ENCODE assay signal across 20 cellular contexts in the genomic region with DNA sequence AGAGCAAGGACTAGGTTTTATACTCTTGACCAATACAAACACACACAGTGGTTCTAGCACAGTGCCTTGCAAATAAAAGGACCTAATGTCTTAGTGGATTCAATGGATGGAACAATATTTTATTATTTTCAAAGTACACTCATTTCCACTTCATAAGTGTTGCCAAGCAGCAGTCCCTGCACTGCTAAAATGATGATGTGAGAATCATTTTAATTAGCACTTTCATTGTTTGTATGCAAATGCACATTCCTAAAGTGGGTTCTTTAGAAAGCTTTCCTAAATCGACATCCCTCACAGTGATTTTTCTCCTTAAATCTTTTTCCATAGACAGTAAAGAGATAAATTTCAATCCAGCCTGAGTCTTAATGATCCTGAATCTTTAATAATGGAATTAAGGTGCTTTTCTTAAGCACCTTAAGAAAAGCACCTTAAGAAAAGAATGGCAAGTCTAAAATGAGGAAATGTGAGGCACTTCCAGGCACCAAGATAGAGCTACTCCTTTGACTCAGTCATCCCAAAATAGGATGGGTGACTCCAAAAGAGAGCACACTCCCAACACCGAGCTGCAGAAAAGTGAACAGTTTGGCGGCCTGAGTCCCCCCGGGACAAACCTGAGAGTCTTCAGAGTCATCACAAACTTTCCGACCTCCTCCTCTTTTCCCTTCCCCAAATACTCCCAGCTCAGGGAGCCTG.
DNase-seq lines count a peak whose midpoint lies in the region; ATAC-seq and TF ChIP-seq lines count a peak whose summit lies in the region.
"Had no signal": no experiment of that assay in that cellular context is flagged by ENCODE, and none has a peak within 500 bp of the region (broad histone marks: within the 10 kb centered on the region; RNA-seq: fewer than 3 reads in every experiment).

No MANE protein-coding gene starts in this region.

- H4K8ac ChIP-seq in neuronal stem cell (ENCODE audit: low read depth, low read length): no peak overlapping the region

- peak overlapping the region; percentile 24 for H3K27ac Mint-ChIP-seq in MCF 10A (ENCODE audit: low read depth, unreplicated experiment)
- H3K27ac Mint-ChIP-seq: stimulated activated naive CD8-positive, alpha-beta T cell treated with anti-CD3 and anti-CD28 coated beads, Interleukin-15, Interleukin-2, amounts not matched to agents 100 ng/mL and 50 ng/mL, for 24 hours had no signal

- H3K4me2 ChIP-seq in mammary epithelial cell (ENCODE audit: insufficient read depth, low read depth, low read length) (no peak overlapping the region), hepatocyte (peak overlapping the region; percentile 34), neuronal stem cell (ENCODE audit: insufficient read depth, low read length, poor library complexity, severe bottlenecking) (no peak overlapping the region)

- H3K9ac ChIP-seq in mammary epithelial cell (ENCODE audit: insufficient read depth, low read length) (no peak overlapping the region), neuronal stem cell (ENCODE audit: low read depth, low read length, poor library complexity) (no peak overlapping the region)

- no peak overlapping the region for H3K23ac ChIP-seq in neuronal stem cell (ENCODE audit: low read depth, low read length, poor library complexity)

- dilution Hi-C loops in mammary epithelial cell (cut with HindIII; ENCODE audit: low sequenced_read_pairs): no loop called here

- H3K4me1 ChIP-seq in mammary epithelial cell (ENCODE audit: insufficient read depth, low read length) (peaks cover 8% of the 10 kb centered on the region), hepatocyte (ENCODE audit: insufficient read depth) (peaks cover 82% of the 10 kb centered on the region), neuronal stem cell (ENCODE audit: control insufficient read depth in 2 of 2, insufficient read depth in 1 of 2, low read depth in 1 of 2, low read length in 2 of 2) (peaks cover 13 to 29% of the 10 kb centered on the region in 2 donors), upper lobe of right lung (peaks cover 40% of the 10 kb centered on the region)

- H3K9me2 ChIP-seq in hepatocyte (replicated peaks; ENCODE audit: insufficient read depth): no peaks in the 10 kb centered on the region

- no peaks in the 10 kb centered on the region for H3K27me3 Mint-ChIP-seq in MCF 10A (ENCODE audit: insufficient read depth, unreplicated experiment)
- H3K27me3 Mint-ChIP-seq: stimulated activated naive CD8-positive, alpha-beta T cell treated with anti-CD3 and anti-CD28 coated beads, Interleukin-15, Interleukin-2, amounts not matched to agents 100 ng/mL and 50 ng/mL, for 24 hours had no signal

- no peak overlapping the region for H2BK15ac ChIP-seq in neuronal stem cell (ENCODE audit: low read length)

- in situ Hi-C loops in mammary epithelial cell (cut with MboI; ENCODE audit: low sequenced_read_pairs in 2 of 2): no loop called here

- H3K9me3 ChIP-seq in mammary epithelial cell (replicated peaks; ENCODE audit: insufficient read depth, low read length) (no peaks in the 10 kb centered on the region), hepatocyte (ENCODE audit: low read depth) (no peaks in the 10 kb centered on the region), neuronal stem cell (replicated peaks in 1 of 2; ENCODE audit: control insufficient read depth in 2 of 2, insufficient read depth in 1 of 2, low read depth in 1 of 2, low read length in 2 of 2) (no peaks in the 10 kb centered on the region), upper lobe of right lung (no peaks in the 10 kb centered on the region)
- H3K9me3 ChIP-seq: MG63, ovary had no signal

- H4K91ac ChIP-seq in neuronal stem cell (ENCODE audit: low read depth, low read length, poor library complexity): no peak overlapping the region

- no peak overlapping the region for H3K4ac ChIP-seq in neuronal stem cell (ENCODE audit: low read length)

- H3K79me1 ChIP-seq in neuronal stem cell (ENCODE audit: low read depth, low read length): no peaks in the 10 kb centered on the region

- H3K36me3 ChIP-seq in mammary epithelial cell (ENCODE audit: insufficient read depth, low read length) (no peaks in the 10 kb centered on the region), hepatocyte (replicated peaks; ENCODE audit: insufficient read depth, low read depth) (no peaks in the 10 kb centered on the region), neuronal stem cell (replicated peaks in 1 of 2; ENCODE audit: control insufficient read depth in 2 of 2, insufficient read depth in 2 of 2, low read length in 2 of 2) (no peaks in the 10 kb centered on the region), upper lobe of right lung (no peaks in the 10 kb centered on the region)
- H3K36me3 ChIP-seq: MG63, ovary had no signal

- BruUV-seq in MCF 10A (replicated peaks; lab: Mats Ljungman, UMichigan): no TSS peak
- no TSS peak for BruUV-seq in mammary epithelial cell (replicated peaks; lab: Mats Ljungman, UMichigan)

- H3K4me3 ChIP-seq in mammary epithelial cell (replicated peaks in 1 of 3; ENCODE audit: insufficient read depth in 1 of 3, low read depth in 2 of 3, low read length in 3 of 3) (no peak overlapping the region), hepatocyte (no peak overlapping the region), neuronal stem cell (ENCODE audit: low read length in 2 of 2) (no peak overlapping the region), upper lobe of right lung (no peak overlapping the region)
- H3K4me3 ChIP-seq: MG63, ovary had no signal

- no peaks in the 10 kb centered on the region for H3K9me3 Mint-ChIP-seq in MCF 10A (ENCODE audit: unreplicated experiment)
- H3K9me3 Mint-ChIP-seq: stimulated activated naive CD8-positive, alpha-beta T cell treated with anti-CD3 and anti-CD28 coated beads, Interleukin-15, Interleukin-2, amounts not matched to agents 100 ng/mL and 50 ng/mL, for 24 hours had no signal

- no peak overlapping the region for H3K14ac ChIP-seq in neuronal stem cell (ENCODE audit: low read length)

- H3K18ac ChIP-seq in neuronal stem cell (ENCODE audit: low read length): peak overlapping the region; percentile 49

- H2BK120ac ChIP-seq in neuronal stem cell (ENCODE audit: low read depth, low read length): no peak overlapping the region

- no peak overlapping the region for H2AK5ac ChIP-seq in neuronal stem cell (ENCODE audit: low read depth, low read length)

- DNase-seq in MCF 10A (ENCODE audit: unreplicated experiment) (no peak), mammary epithelial cell (no peak), hepatocyte (ENCODE audit: low spot score) (no peak), neuronal stem cell (ENCODE audit: low spot score) (no peak), upper lobe of right lung (no peak), NCI-H526 (lab: John Stamatoyannopoulos, UW) (no peak), germinal center (ENCODE audit: low spot score) (no peak)
- no peak for DNase-seq in activated CD4-positive, CD25-positive, alpha-beta regulatory T cell (lab: John Stamatoyannopoulos, UW)
- DNase-seq: 8988T; activated CD4-positive, alpha-beta T cell treated with anti-CD3 and anti-CD28 coated beads, Interleukin-2, amount 50 U/mL, for 4 hours; activated effector memory CD4-positive, alpha-beta T cell treated with anti-CD3 and anti-CD28 coated beads, Interleukin-2, amount 50 U/mL, for 16 hours; cerebellar nuclear complex; COR-L47; islet precursor cell; MG63; OCI-M1; ovary; stimulated activated CD4-positive, alpha-beta T cell treated with anti-CD3 and anti-CD28 coated beads, Interleukin-4, amount 100 ng/mL, for 1 hour had no signal

- 72% methylated on average over 5 of the region's 5 CpGs for WGBS in mammary epithelial cell (ENCODE audit: low coverage, missing lambda C conversion rate)
- WGBS in hepatocyte (ENCODE audit: low lambda C conversion rate, missing lambda C conversion rate): 70% methylated on average over 5 of the region's 5 CpGs
- no CpG with 5 or more reads among the region's 5 CpGs for WGBS in neuronal stem cell (ENCODE audit: extremely low coverage in 2 of 2, insufficient read length in 2 of 2, insufficient replicate concordance in 1 of 2), 2 donors

- H2BK12ac ChIP-seq in neuronal stem cell (ENCODE audit: low read length): no peak overlapping the region

- H3K36me3 Mint-ChIP-seq in MCF 10A (ENCODE audit: insufficient read depth, unreplicated experiment): no peaks in the 10 kb centered on the region

- H2AFZ ChIP-seq in mammary epithelial cell (ENCODE audit: low read depth, low read length): no peak overlapping the region
- H2AFZ ChIP-seq in hepatocyte: no peak overlapping the region
- peak overlapping the region; percentile 77 for H2AFZ ChIP-seq in neuronal stem cell (ENCODE audit: low read length)

- no peak for ATAC-seq in upper lobe of right lung

- H3K79me2 ChIP-seq in mammary epithelial cell (ENCODE audit: insufficient read depth, low read length) (no peaks in the 10 kb centered on the region), hepatocyte (peaks cover 17% of the 10 kb centered on the region)

- H3K27ac ChIP-seq in mammary epithelial cell (ENCODE audit: insufficient read depth, low read depth, low read length) (no peak overlapping the region), hepatocyte (peak overlapping the region; percentile 90), neuronal stem cell (replicated peaks; ENCODE audit: low read length) (no peak overlapping the region), upper lobe of right lung (peak overlapping the region; percentile 49)
- H3K27ac ChIP-seq: HL-60 had no signal

- H3K4me3 Mint-ChIP-seq in MCF 10A (ENCODE audit: unreplicated experiment): no peak overlapping the region
- H3K4me3 Mint-ChIP-seq: stimulated activated naive CD8-positive, alpha-beta T cell treated with anti-CD3 and anti-CD28 coated beads, Interleukin-15, Interleukin-2, amounts not matched to agents 100 ng/mL and 50 ng/mL, for 24 hours had no signal

- intact Hi-C loops in MCF 10A (cut with micrococcal nuclease) (no loop called here), mammary epithelial cell (cut with micrococcal nuclease) (no loop called here), upper lobe of right lung (cut with DNase I) (no loop called here)

- H4K20me1 ChIP-seq in mammary epithelial cell (ENCODE audit: insufficient read depth, low read length) (no peaks in the 10 kb centered on the region), hepatocyte (ENCODE audit: insufficient read depth, poor library complexity, severe bottlenecking) (no peaks in the 10 kb centered on the region)

- POLR2A ChIA-PET in MCF 10A (lab: Yijun Ruan, JAX): interaction anchor here (0.8 kb wide), 1 partner anchor 81 kb away, joined by 3 read pairs; no protein-coding TSS in a partner anchor

- peaks cover 24% of the 10 kb centered on the region for H3K4me1 Mint-ChIP-seq in MCF 10A (ENCODE audit: insufficient read depth, unreplicated experiment)

- no peak overlapping the region for H2BK5ac ChIP-seq in neuronal stem cell (ENCODE audit: low read length)

- H3K27me3 ChIP-seq in mammary epithelial cell (ENCODE audit: insufficient read depth, low read length) (no peaks in the 10 kb centered on the region), hepatocyte (no peaks in the 10 kb centered on the region), neuronal stem cell (ENCODE audit: control insufficient read depth in 3 of 3, insufficient read depth in 3 of 3, low read depth in 1 of 3, low read length in 3 of 3) (no peaks in the 10 kb centered on the region), upper lobe of right lung (no peaks in the 10 kb centered on the region)
- H3K27me3 ChIP-seq: ovary had no signal

- CTCF ChIA-PET in MCF 10A (lab: Yijun Ruan, JAX): interaction anchor here (0.6 to 2.1 kb wide), 7 partner anchors 13 to 124 kb away, joined by 3 to 8 read pairs (median 4); no protein-coding TSS in a partner anchor
- CTCF ChIA-PET in mammary epithelial cell (lab: Charles Lee; ENCODE audit: low non-redundant PET): no interaction called here

- TF ChIP-seq CTCF in MCF 10A (IDR thresholded peaks at IDR 0.05; ENCODE audit: unreplicated experiment) (no peak), mammary epithelial cell (conservative IDR thresholded peaks at IDR 0.05 in 1 of 2, IDR thresholded peaks at IDR 0.05 in 1 of 2; ENCODE audit: extremely low read depth in 1 of 2, insufficient read depth in 1 of 2, low read depth in 1 of 2, low read length in 2 of 2) (no peak), hepatocyte (IDR thresholded peaks at IDR 0.05; ENCODE audit: poor library complexity) (no peak), upper lobe of right lung (IDR thresholded peaks at IDR 0.05) (no peak)

Comparison
In these comparisons a context has a peak if more than half of its experiments do, and no peak if none do; other contexts are left out.
1. H3K27ac ChIP-seq: peak in hepatocyte (single experiment) and upper lobe of right lung (single experiment); none in mammary epithelial cell (single experiment) and neuronal stem cell (single experiment).